In the genomic region with DNA sequence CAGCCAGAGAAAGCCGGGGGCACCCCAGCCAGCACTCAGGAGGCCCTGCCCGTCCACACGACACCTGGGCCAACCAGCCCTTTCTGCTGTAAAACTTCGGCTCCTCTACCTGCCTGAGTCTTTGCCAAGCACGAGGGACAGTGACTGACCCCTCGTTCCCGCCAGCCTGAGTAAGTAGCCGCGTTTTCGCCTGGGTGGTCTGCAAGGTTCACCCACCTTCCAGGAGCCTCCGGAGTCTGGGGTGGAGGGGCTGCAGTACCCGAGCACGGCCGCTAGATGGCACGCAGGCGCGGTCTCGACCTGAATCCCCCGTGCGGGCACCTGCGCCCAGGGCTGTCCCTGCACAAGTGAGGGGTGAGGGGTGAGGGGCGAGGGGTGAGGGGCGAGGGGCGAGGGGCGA, we compare ENCODE assay signal across 8 cellular contexts.
DNase-seq lines count a peak whose midpoint lies in the region; ATAC-seq and TF ChIP-seq lines count a peak whose summit lies in the region.

No MANE protein-coding gene starts in this region.

- intact Hi-C loops in transverse colon (cut with DNase I; ENCODE audit: low total_unique reads) = no loop called here
- intact Hi-C loops in sciatic nerve (cut with DNase I) = no loop called here

- H3K4me3 ChIP-seq in BJ (ENCODE audit: low read depth, low read length) (no peak overlapping the region), transverse colon (no peak overlapping the region)

- H3K4me3 Mint-ChIP-seq in HFFc6 = no peak overlapping the region

- in situ Hi-C loops in transverse colon (cut with MboI; ENCODE audit: low pct_ligation_motif_present in 1 of 4, low pct_unique_long_range_greater_than_20kb in 1 of 4, low sequenced_read_pairs in 3 of 4) = no loop called here

- DNase-seq in BJ (ENCODE audit: low read depth) = no peak
- no peak for DNase-seq in HFFc6
- peak; percentile 20 for DNase-seq in activated T-cell treated with anti-CD3 and anti-CD28 coated beads for 24 hours (ENCODE audit: low read depth)
- peak; percentile 68 for DNase-seq in islet precursor cell
- DNase-seq in transverse colon = peak; percentile 67
- no peak for DNase-seq in sciatic nerve (ENCODE audit: low spot score)

- TF ChIP-seq CTCF in BJ (IDR thresholded peaks at IDR 0.05; ENCODE audit: insufficient read depth, low read depth, low read length) = peak; percentile 21; the same call in 1 of the 2 replicates
- peak; percentile 48 for TF ChIP-seq CTCF in HFFc6 (IDR thresholded peaks at IDR 0.05)
- TF ChIP-seq CTCF in transverse colon (IDR thresholded peaks at IDR 0.05) = peak; percentile 72 to 85 (median 82)

- TF ChIP-seq EP300 in transverse colon (IDR thresholded peaks at IDR 0.05; ENCODE audit: low read depth) = no peak

- H3K27me3 ChIP-seq in BJ (ENCODE audit: control insufficient read depth, insufficient read depth, low read length) (no peaks in the 10 kb centered on the region), transverse colon (no peaks in the 10 kb centered on the region)

- peaks cover 37% of the 10 kb centered on the region for H3K9me3 Mint-ChIP-seq in HFFc6

- H3K27ac ChIP-seq in transverse colon = no peak overlapping the region

- no peak for ATAC-seq in sciatic nerve
- ATAC-seq in GM21390 (IDR thresholded peaks at IDR 0.05; ENCODE audit: unreplicated experiment) = no peak
- ATAC-seq in GM19455 (IDR thresholded peaks at IDR 0.05; ENCODE audit: unreplicated experiment) = no peak

- no peaks in the 10 kb centered on the region for H3K36me3 ChIP-seq in BJ (ENCODE audit: control insufficient read depth, insufficient read depth, low read length)
- no peaks in the 10 kb centered on the region for H3K36me3 ChIP-seq in transverse colon

- H3K27ac Mint-ChIP-seq in HFFc6 = no peak overlapping the region

- CTCF ChIA-PET in BJ (lab: Yijun Ruan, JAX) = no interaction called here

- H3K4me1 Mint-ChIP-seq in HFFc6 (ENCODE audit: low read depth) = no peaks in the 10 kb centered on the region

- no peaks in the 10 kb centered on the region; the same call in none of the 2 replicates for H3K27me3 Mint-ChIP-seq in HFFc6 (ENCODE audit: insufficient read depth)

- H3K9me3 ChIP-seq in transverse colon = peaks cover 0 to 4% of the 10 kb centered on the region in 2 donors

- TF ChIP-seq POLR2A in transverse colon (IDR thresholded peaks at IDR 0.05) = no peak

- POLR2A ChIA-PET in BJ (lab: Charles Lee) = no interaction called here

- 44% methylated on average over 6 of the region's 25 CpGs; no CpG with 5 or more reads in 1 of the 2 donors for WGBS in transverse colon (ENCODE audit: low coverage in 1 of 2), 2 donors

- no peaks in the 10 kb centered on the region; the same call in 1 of the 2 replicates for H3K36me3 Mint-ChIP-seq in HFFc6 (ENCODE audit: low read depth)

- H3K4me1 ChIP-seq in transverse colon = peaks cover 0 to 13% (median 9%) of the 10 kb centered on the region in 4 donors

Comparison
In these comparisons a context has a peak if more than half of its experiments do, and no peak if none do; other contexts are left out.
1. DNase-seq: peak in activated T-cell treated with anti-CD3 and anti-CD28 coated beads for 24 hours (single experiment), islet precursor cell (single experiment) and transverse colon (single experiment); none in BJ (single experiment), HFFc6 (single experiment) and sciatic nerve (single experiment).
2. CTCF ChIP-seq: peak in every context shown above with its lines; median percentile 82 in transverse colon; 48 in HFFc6; 21 in BJ.